In genomic region chr14:94646481-94646880, GRCh38 we compare ENCODE assay signal across 15 cellular contexts. TPM values are rescaled to one million over a fixed set of nuclear protein-coding genes. Genes with fewer than 3 reads are reported as not detected.
DNase-seq lines count a peak whose midpoint lies in the region; TF ChIP-seq lines count a peak whose summit lies in the region.
"Had no signal": no experiment of that assay in that cellular context is flagged by ENCODE, and none has a peak within 500 bp of the region (broad histone marks: within the 10 kb centered on the region; RNA-seq: fewer than 3 reads in every experiment).

No MANE protein-coding gene starts in this region.

- no peak for TF ChIP-seq CTCF in right atrium auricular region (IDR thresholded peaks at IDR 0.05)
- TF ChIP-seq CTCF in smooth muscle cell (IDR thresholded peaks at IDR 0.05; ENCODE audit: borderline replicate concordance, insufficient read depth, poor library complexity, severe bottlenecking): no peak

- no peaks in the 10 kb centered on the region for H3K79me2 ChIP-seq in GM23248 (ENCODE audit: insufficient read depth)
- no peaks in the 10 kb centered on the region for H3K79me2 ChIP-seq in smooth muscle cell (ENCODE audit: low read depth)

- H4K20me1 ChIP-seq in GM23248 (ENCODE audit: insufficient read depth): no peaks in the 10 kb centered on the region
- no peaks in the 10 kb centered on the region for H4K20me1 ChIP-seq in smooth muscle cell (ENCODE audit: low read depth)

- 0 out of 2 replicates have a peak overlapping the region, but pooled peaks have one; percentile 50 for H2AFZ ChIP-seq in GM23248
- peak overlapping the region; percentile 7 for H2AFZ ChIP-seq in smooth muscle cell (ENCODE audit: low read depth)

- H3K4me1 ChIP-seq in GM23248 (ENCODE audit: insufficient read depth) (peaks cover 11% of the 10 kb centered on the region; the same call in 1 of the 2 replicates), right atrium auricular region (no peaks in the 10 kb centered on the region), smooth muscle cell (ENCODE audit: low read depth) (no peaks in the 10 kb centered on the region)

- in situ Hi-C loops in GM23248 (cut with MboI): no loop called here

- H3K9me2 ChIP-seq in GM23248 (ENCODE audit: insufficient read depth): no peaks in the 10 kb centered on the region

- H3K27me3 ChIP-seq in GM23248 (replicated peaks; ENCODE audit: insufficient read depth) (no peaks in the 10 kb centered on the region), right atrium auricular region (no peaks in the 10 kb centered on the region), smooth muscle cell (ENCODE audit: low read depth) (no peaks in the 10 kb centered on the region)

- no peaks in the 10 kb centered on the region for H3K36me3 ChIP-seq in GM23248 (ENCODE audit: low read depth)
- H3K36me3 ChIP-seq in right atrium auricular region: no peaks in the 10 kb centered on the region
- no peaks in the 10 kb centered on the region for H3K36me3 ChIP-seq in smooth muscle cell (ENCODE audit: low read depth)
- H3K36me3 ChIP-seq: thoracic aorta had no signal

- H3K4me3 ChIP-seq in GM23248: no peak overlapping the region
- H3K4me3 ChIP-seq in right atrium auricular region: no peak overlapping the region
- H3K4me3 ChIP-seq in smooth muscle cell: no peak overlapping the region
- H3K4me3 ChIP-seq: thoracic aorta had no signal

- H3K9ac ChIP-seq in GM23248: no peak overlapping the region
- no peak overlapping the region for H3K9ac ChIP-seq in smooth muscle cell (ENCODE audit: low read depth)

- H3K4me2 ChIP-seq in GM23248 (ENCODE audit: unreplicated experiment) (peak overlapping the region; percentile 10), smooth muscle cell (no peak overlapping the region)

- H3F3A ChIP-seq in GM23248 (ENCODE audit: insufficient read depth): no peaks in the 10 kb centered on the region
- H3F3A ChIP-seq in smooth muscle cell (ENCODE audit: low read depth): no peaks in the 10 kb centered on the region

- DNase-seq in GM23248 (peak; percentile 81), astrocyte of the hippocampus (ENCODE audit: low read depth, low spot score) (peak; percentile 46), right atrium auricular region (ENCODE audit: low spot score) (peak; percentile 52), smooth muscle cell (lab: John Stamatoyannopoulos, UW; ENCODE audit: unreplicated experiment) (no peak), NCI-H526 (lab: John Stamatoyannopoulos, UW) (no peak), GDM1 (lab: John Stamatoyannopoulos, UW) (no peak), glomerular visceral epithelial cell (ENCODE audit: extremely low spot score) (no peak), activated T-cell treated with anti-CD3 and anti-CD28 coated beads for 4 hours (no peak)
- DNase-seq: activated CD4-positive, alpha-beta T cell treated with anti-CD3 and anti-CD28 coated beads, Interleukin-2, amount 10 ng/mL, durations not matched to agents 24 days and 14 days; activated T-cell treated with anti-CD3 and anti-CD28 coated beads, Interleukin-2, amount 50 U/mL, for 48 hours; CD4-positive, CD25-positive, alpha-beta regulatory T cell; SHP77 treated with DMSO at 0.1 percent for 48 hours had no signal

- no peaks in the 10 kb centered on the region for H3K9me3 ChIP-seq in GM23248 (ENCODE audit: low read depth)
- H3K9me3 ChIP-seq in right atrium auricular region: peaks cover 0 to 12% of the 10 kb centered on the region in 2 donors
- no peaks in the 10 kb centered on the region for H3K9me3 ChIP-seq in smooth muscle cell (replicated peaks; ENCODE audit: low read depth)

- H3K27ac ChIP-seq in GM23248 (0 out of 2 replicates have a peak overlapping the region, but pooled peaks have one; percentile 17), right atrium auricular region (no peak overlapping the region), smooth muscle cell (ENCODE audit: low read depth) (peak overlapping the region; percentile 47)
- H3K27ac ChIP-seq: HL-60, thoracic aorta had no signal

- 29 to 36% methylated on average over 5 of the region's 5 CpGs for WGBS in GM23248 (ENCODE audit: low coverage in 1 of 2, low lambda C conversion rate in 2 of 2, missing lambda C conversion rate in 2 of 2), 2 experiments
- 23% methylated on average over 5 of the region's 5 CpGs for WGBS in smooth muscle cell (ENCODE audit: low lambda C conversion rate)

RNA-seq across cellular contexts. Expression of gene SERPINA3, which starts 34.3 kb away (rescaled TPM):
- total RNA-seq in GM23248 (2014; rRNA removed; shearing (Covaris generic)): 0.89 and 1.1 TPM in 2 replicates
- polyA plus RNA-seq in GM23248 (2016; fragmentation: Nextera tagmentation; extraction: Ambion mirVana) (0.75 and 0.85 TPM in 2 replicates), smooth muscle cell (0.45 and 2.6 TPM in 2 replicates)
- total RNA-seq in right atrium auricular region (100 to 1,000 TPM in 1 of 2 donors, 10 to 100 TPM in 1; 57.2 to 330 TPM), smooth muscle cell (0.09 and 3.2 TPM in 2 replicates)
- total RNA-seq: activated CD4-positive, alpha-beta T cell treated with anti-CD3 and anti-CD28 coated beads, Interleukin-2, amount 10 ng/mL, durations not matched to agents 24 days and 14 days; CD4-positive, CD25-positive, alpha-beta regulatory T cell; G401 had no signal
- polyA plus RNA-seq: CD4-positive, CD25-positive, alpha-beta regulatory T cell had no signal

Comparison
In these comparisons a context has a peak if more than half of its experiments do, and no peak if none do; other contexts are left out.
1. DNase-seq: peak in GM23248 (single experiment), astrocyte of the hippocampus (single experiment) and right atrium auricular region (single experiment); none in smooth muscle cell (single experiment), NCI-H526 (0 of 2), GDM1 (single experiment), glomerular visceral epithelial cell (single experiment) and activated T-cell treated with anti-CD3 and anti-CD28 coated beads for 4 hours (single experiment).
2. H3K27ac ChIP-seq: peak in GM23248 (single experiment) and smooth muscle cell (single experiment); none in right atrium auricular region (0 of 2).
3. RNA of gene SERPINA3, which starts 34.3 kb away (total RNA-seq): 57.2 to 330 TPM in right atrium auricular region; 0.09 to 3.2 TPM in smooth muscle cell and 0.89 to 1.1 TPM in GM23248; every median in the first group is over 10 times any median in the second.